In the genomic region with DNA sequence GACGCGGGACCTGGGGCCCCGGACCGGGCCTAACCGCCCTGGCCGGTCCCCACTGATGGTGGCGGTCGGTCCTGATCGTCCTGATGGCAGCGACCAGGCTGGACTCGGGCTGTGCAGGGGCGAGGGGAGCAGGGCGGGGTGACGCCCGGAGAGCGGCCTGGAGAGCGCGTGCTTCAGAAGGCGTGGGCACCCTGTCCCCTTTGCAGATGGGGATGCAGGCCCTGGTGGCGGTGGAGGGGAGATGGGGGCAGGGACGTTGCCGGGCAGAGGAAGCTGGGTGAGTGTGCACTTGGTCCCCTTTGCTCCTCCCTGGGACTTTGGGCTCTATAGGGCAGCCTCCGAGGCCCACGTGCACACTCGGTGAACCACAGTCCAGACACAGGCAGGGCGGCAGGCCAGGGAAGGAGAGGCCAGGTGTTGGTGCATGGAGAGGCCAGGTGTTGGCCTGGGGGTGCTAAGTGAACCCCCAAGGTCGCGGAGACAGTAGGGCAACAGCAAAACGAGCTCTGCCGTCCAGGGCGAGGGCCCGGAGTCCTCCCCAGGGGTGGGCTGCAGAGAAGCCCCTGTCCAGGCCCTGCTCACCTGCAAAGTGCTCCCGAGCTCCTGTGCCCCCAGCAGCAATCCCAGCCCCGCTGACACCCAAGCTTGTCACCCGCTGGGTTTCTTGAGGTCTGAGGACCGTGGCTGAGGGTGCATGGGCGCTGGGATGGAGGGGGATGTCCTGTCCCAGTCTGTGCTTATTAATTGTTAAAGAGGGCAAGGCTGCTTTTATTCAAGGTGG, we compare ENCODE assay signal across 8 cellular contexts. TPM values are rescaled to one million over a fixed set of nuclear protein-coding genes. Genes with fewer than 3 reads are reported as not detected.
A peak's percentile ranks its signal among the peaks of the same experiment; 100 is the strongest.
DNase-seq lines count a peak whose midpoint lies in the region; ATAC-seq and TF ChIP-seq lines count a peak whose summit lies in the region.

No MANE protein-coding gene starts in this region.

- H3K4me3 Mint-ChIP-seq in CD8-positive, alpha-beta T cell: peak overlapping the region; percentile 85

- H3K36me3 Mint-ChIP-seq in CD8-positive, alpha-beta T cell: peaks cover 11% of the 10 kb centered on the region

- H3K4me1 Mint-ChIP-seq in CD8-positive, alpha-beta T cell (ENCODE audit: low read depth): peaks cover 18% of the 10 kb centered on the region

- CTCF ChIA-PET in CD8-positive, alpha-beta T cell (lab: Charles Lee): no interaction called here
- CTCF ChIA-PET in Panc1 (lab: Charles Lee): no interaction called here

- peaks cover 12% of the 10 kb centered on the region for H3K4me1 ChIP-seq in CD8-positive, alpha-beta T cell (ENCODE audit: insufficient read depth, low read length)
- peaks cover 6% of the 10 kb centered on the region for H3K4me1 ChIP-seq in Panc1 (ENCODE audit: control insufficient read depth, insufficient read depth, low read length)

- H3K9me3 ChIP-seq in CD8-positive, alpha-beta T cell (ENCODE audit: low read length): no peaks in the 10 kb centered on the region
- H3K9me3 ChIP-seq in Panc1 (ENCODE audit: control insufficient read depth, insufficient read depth, low read depth, low read length): no peaks in the 10 kb centered on the region

- TF ChIP-seq CTCF in CD8-positive, alpha-beta T cell (IDR thresholded peaks at IDR 0.05): no peak
- TF ChIP-seq CTCF in HFF-Myc (IDR thresholded peaks at IDR 0.05; ENCODE audit: low read depth, low read length, missing control alignments): no peak
- no peak for TF ChIP-seq CTCF in Panc1 (IDR thresholded peaks at IDR 0.05)
- TF ChIP-seq CTCF in astrocyte of the spinal cord (IDR thresholded peaks at IDR 0.05; ENCODE audit: low read depth, low read length): no peak

- peak overlapping the region; percentile 96 for H3K27ac Mint-ChIP-seq in CD8-positive, alpha-beta T cell

- peak overlapping the region; percentile 76 for H3K27ac ChIP-seq in CD8-positive, alpha-beta T cell (ENCODE audit: low read depth, low read length)
- peak overlapping the region; percentile 99 for H3K27ac ChIP-seq in Panc1 (ENCODE audit: low read length)
- H3K27ac ChIP-seq in layer of hippocampus (ENCODE audit: low read depth, low read length): peak overlapping the region; percentile 96

- peak in 4 of 7 experiments; percentile 10 to 25 (median 22) for DNase-seq in CD8-positive, alpha-beta T cell
- DNase-seq in HFF-Myc (ENCODE audit: extremely low read depth, low read depth) (no peak), Panc1 (ENCODE audit: low read depth, low spot score) (no peak), astrocyte of the spinal cord (ENCODE audit: low read depth, low spot score) (no peak)
- DNase-seq in stimulated activated CD4-positive, alpha-beta T cell treated with anti-CD3 and anti-CD28 coated beads, Interleukin-2, amount 100 ng/mL, for 4 hours (ENCODE audit: low read depth): peak; percentile 22

- intact Hi-C loops in CD8-positive, alpha-beta T cell (cut with DNase I, micrococcal nuclease): loop anchor here in 1 of 2 experiments (5.0 kb wide), 2 partner anchors 577 to 827 kb away; a partner anchor contains a TSS
- intact Hi-C loops in Panc1 (cut with micrococcal nuclease; ENCODE audit: unreplicated experiment): no loop called here

- BruUV-seq in Panc1 (replicated peaks; lab: Mats Ljungman, UMichigan): no TSS peak

- H3K9me3 Mint-ChIP-seq in CD8-positive, alpha-beta T cell: no peaks in the 10 kb centered on the region

- no peaks in the 10 kb centered on the region for H3K27me3 ChIP-seq in CD8-positive, alpha-beta T cell (ENCODE audit: insufficient read depth, low read length)
- no peaks in the 10 kb centered on the region for H3K27me3 ChIP-seq in Panc1 (ENCODE audit: control insufficient read depth, insufficient read depth, low read length)
- no peaks in the 10 kb centered on the region for H3K27me3 ChIP-seq in layer of hippocampus (ENCODE audit: control insufficient read depth, insufficient read depth, low read length)

- H3K27me3 Mint-ChIP-seq in CD8-positive, alpha-beta T cell (ENCODE audit: low read depth): no peaks in the 10 kb centered on the region

- in situ Hi-C loops in Panc1 (cut with HindIII; ENCODE audit: low pct_unique_long_range_greater_than_20kb, low sequenced_read_pairs) (no loop called here), astrocyte of the spinal cord (cut with HindIII; ENCODE audit: low sequenced_read_pairs) (no loop called here)

- H3K4me3 ChIP-seq in CD8-positive, alpha-beta T cell (ENCODE audit: low read depth, low read length): peak overlapping the region; percentile 57
- H3K4me3 ChIP-seq in HFF-Myc (replicated peaks; ENCODE audit: low read depth, low read length) (peak overlapping the region; percentile 48), Panc1 (ENCODE audit: low read depth in 2 of 2, low read length in 2 of 2) (peak overlapping the region; percentile 67 to 84), astrocyte of the spinal cord (ENCODE audit: low read depth, low read length) (peak overlapping the region; percentile 72)

- ATAC-seq in CD8-positive, alpha-beta T cell: no peak
- ATAC-seq in Panc1 (peak; percentile 45), HG02798 (IDR thresholded peaks at IDR 0.05; ENCODE audit: poor library complexity, unreplicated experiment) (no peak), HG02610 (IDR thresholded peaks at IDR 0.05; ENCODE audit: unreplicated experiment) (no peak)

- H3K36me3 ChIP-seq in CD8-positive, alpha-beta T cell (ENCODE audit: insufficient read depth, low read length): no peaks in the 10 kb centered on the region
- no peaks in the 10 kb centered on the region for H3K36me3 ChIP-seq in Panc1 (ENCODE audit: control insufficient read depth, insufficient read depth, low read length)

- POLR2A ChIA-PET in CD8-positive, alpha-beta T cell (lab: Charles Lee): no interaction called here
- POLR2A ChIA-PET in Panc1 (lab: Charles Lee): interaction anchor here (0.6 kb wide), 1 partner anchor 42 kb away, joined by 8 read pairs; a partner anchor contains a TSS

RNA-seq across cellular contexts. Expression of a gene that starts 42.3 kb away (rescaled TPM):
- under 1 TPM; 0.14 to 0.39 TPM for total RNA-seq in CD8-positive, alpha-beta T cell
- 62.4 TPM for total RNA-seq in Panc1 (2021; ENCODE audit: unreplicated experiment)
- 91.8 TPM for polyA plus RNA-seq in Panc1 (2012; ENCODE audit: insufficient read length)

Comparison
In these comparisons a context has a peak if more than half of its experiments do, and no peak if none do; other contexts are left out.
1. DNase-seq: peak in CD8-positive, alpha-beta T cell (4 of 7) and stimulated activated CD4-positive, alpha-beta T cell treated with anti-CD3 and anti-CD28 coated beads, Interleukin-2, amount 100 ng/mL, for 4 hours (single experiment); none in HFF-Myc (single experiment), Panc1 (single experiment) and astrocyte of the spinal cord (single experiment).
2. RNA of a gene that starts 42.3 kb away (total RNA-seq): 62.4 TPM in Panc1 (single experiment); 0.14 to 0.39 TPM in CD8-positive, alpha-beta T cell; every median in the first group is over 10 times any median in the second.
3. Peak in every context shown above with its lines, with median percentiles within 50 percentile points of each other: H3K27ac ChIP-seq and H3K4me3 ChIP-seq.